In the genomic region with DNA sequence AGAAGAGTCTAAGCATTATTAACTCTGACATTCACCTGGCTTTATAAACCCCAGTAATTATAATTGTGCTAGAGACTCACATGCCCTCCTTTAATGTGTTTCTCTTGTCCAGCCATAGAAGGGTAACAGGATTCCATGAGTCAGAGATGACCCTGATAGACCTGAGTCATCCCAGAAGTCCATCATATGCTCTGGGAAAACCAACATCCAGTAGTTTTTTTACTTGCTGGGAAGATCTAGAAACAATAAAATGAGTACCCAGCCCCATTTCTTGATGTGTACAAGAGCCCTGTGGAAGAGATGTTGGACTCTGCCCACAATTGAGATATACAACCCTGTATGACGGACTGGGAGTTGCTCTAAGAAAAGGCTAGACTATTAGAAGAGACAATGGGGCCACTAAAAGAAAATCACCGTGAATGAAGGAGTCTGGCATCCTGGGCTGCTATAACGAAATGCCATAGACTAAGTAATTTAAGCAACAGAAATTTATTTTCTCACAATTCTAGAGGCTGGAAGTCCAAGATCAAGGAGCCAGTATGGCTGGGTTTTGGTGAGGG, we compare ENCODE assay signal across 15 cellular contexts. TPM values are rescaled to one million over a fixed set of nuclear protein-coding genes. Genes with fewer than 3 reads are reported as not detected.
A peak's percentile ranks its signal among the peaks of the same experiment; 100 is the strongest.
DNase-seq lines count a peak whose midpoint lies in the region; ATAC-seq and TF ChIP-seq lines count a peak whose summit lies in the region.
"Had no signal": no experiment of that assay in that cellular context is flagged by ENCODE, and none has a peak within 500 bp of the region (broad histone marks: within the 10 kb centered on the region; RNA-seq: fewer than 3 reads in every experiment).

No MANE protein-coding gene starts in this region.

- H3K14ac ChIP-seq in trophoblast cell (ENCODE audit: low read length), result no peak overlapping the region

- peaks cover 9% of the 10 kb centered on the region for H3F3A ChIP-seq in SK-N-SH (replicated peaks; ENCODE audit: insufficient read depth)

- no peak overlapping the region for H4K8ac ChIP-seq in trophoblast cell (ENCODE audit: low read depth, low read length)

- peak overlapping the region; percentile 53 for H2BK5ac ChIP-seq in trophoblast cell (ENCODE audit: low read depth, low read length, poor library complexity)

- H3K4me1 ChIP-seq in SK-N-SH (ENCODE audit: control insufficient read depth in 1 of 2, insufficient read depth in 2 of 2, low read depth in 1 of 2, low read length in 1 of 2) (peaks cover 4 to 9% of the 10 kb centered on the region in 2 experiments; a peak in 1 of 4 replicates), trophoblast cell (ENCODE audit: control insufficient read depth in 1 of 2, insufficient read depth in 2 of 2, low read length in 2 of 2) (peaks cover 20 to 28% of the 10 kb centered on the region in 2 experiments)

- ATAC-seq in GM18909 (IDR thresholded peaks at IDR 0.05; ENCODE audit: poor library complexity, unreplicated experiment), result no peak
- no peak for ATAC-seq in GM19455 (IDR thresholded peaks at IDR 0.05; ENCODE audit: unreplicated experiment)
- ATAC-seq in GM19397 (IDR thresholded peaks at IDR 0.05; ENCODE audit: unreplicated experiment), result no peak
- ATAC-seq: activated T-cell treated with anti-CD3 and anti-CD28 coated beads, Interleukin-2, amount 50 U/mL, for 72 hours had no signal

- H3K36me3 ChIP-seq in SK-N-SH (replicated peaks in 1 of 2; ENCODE audit: control insufficient read depth in 1 of 2, insufficient read depth in 2 of 2, low read length in 1 of 2) (no peaks in the 10 kb centered on the region), trophoblast cell (ENCODE audit: control insufficient read depth in 1 of 2, insufficient read depth in 2 of 2, low read length in 2 of 2) (no peaks in the 10 kb centered on the region)
- H3K36me3 ChIP-seq: WERI-Rb-1 had no signal

- H3K4me2 ChIP-seq in SK-N-SH, result peak overlapping the region; percentile 30; the same call in 1 of the 2 replicates
- no peak overlapping the region for H3K4me2 ChIP-seq in trophoblast cell (ENCODE audit: low read length)

- CTCF ChIA-PET in SK-N-SH (lab: Yijun Ruan, JAX), result interaction anchor here (0.7 to 2.1 kb wide), 4 partner anchors 10 to 163 kb away, joined by 3 to 12 read pairs (median 4); no protein-coding TSS in a partner anchor

- WGBS in SK-N-SH (ENCODE audit: low lambda C conversion rate), result 54% methylated on average over 3 of the region's 3 CpGs
- no CpG with 5 or more reads among the region's 3 CpGs for WGBS in trophoblast cell (ENCODE audit: extremely low coverage, insufficient coverage, insufficient read length)

- peak; percentile 13 to 46; a peak in 1 of 4 replicates for TF ChIP-seq EP300 in SK-N-SH (IDR thresholded peaks at IDR 0.05; ENCODE audit: borderline replicate concordance in 1 of 2, low read depth in 1 of 2, low read length in 1 of 2)

- H3K4ac ChIP-seq in trophoblast cell (ENCODE audit: low read depth, low read length), result no peak overlapping the region

- POLR2A ChIA-PET in SK-N-SH (lab: Yijun Ruan, JAX), result no interaction called here

- peaks cover 8% of the 10 kb centered on the region for H3K79me1 ChIP-seq in trophoblast cell (ENCODE audit: low read length)

- H3K18ac ChIP-seq in trophoblast cell (ENCODE audit: low read length), result no peak overlapping the region

- H2BK120ac ChIP-seq in trophoblast cell (ENCODE audit: insufficient read depth, low read length, poor library complexity), result peak overlapping the region; percentile 62

- H3K9me2 ChIP-seq in SK-N-SH, result no peaks in the 10 kb centered on the region

- H3K27me3 ChIP-seq in SK-N-SH (ENCODE audit: insufficient read depth), result no peaks in the 10 kb centered on the region
- H3K27me3 ChIP-seq in trophoblast cell (ENCODE audit: insufficient read depth, low read length), result no peaks in the 10 kb centered on the region

- peak overlapping the region in 1 of 2 experiments; percentile 84; a peak in 2 of 4 replicates for H3K27ac ChIP-seq in SK-N-SH (ENCODE audit: low read depth in 2 of 2, low read length in 1 of 2)
- H3K27ac ChIP-seq in trophoblast cell (ENCODE audit: low read depth, low read length), result peak overlapping the region; percentile 57
- H3K27ac ChIP-seq: WERI-Rb-1 had no signal

- H4K20me1 ChIP-seq in SK-N-SH (ENCODE audit: insufficient read depth), result no peaks in the 10 kb centered on the region

- no peak overlapping the region for H4K91ac ChIP-seq in trophoblast cell (ENCODE audit: low read depth, low read length)

- no peak overlapping the region for H3K23ac ChIP-seq in trophoblast cell (ENCODE audit: low read length)

- no peak overlapping the region for H3K9ac ChIP-seq in SK-N-SH
- no peak overlapping the region for H3K9ac ChIP-seq in trophoblast cell (ENCODE audit: low read length)

- H3K79me2 ChIP-seq in SK-N-SH (ENCODE audit: insufficient read depth) (no peaks in the 10 kb centered on the region), trophoblast cell (ENCODE audit: control insufficient read depth, insufficient read depth, low read length, poor library complexity) (no peaks in the 10 kb centered on the region)

- no peak for TF ChIP-seq CTCF in SK-N-SH (IDR thresholded peaks at IDR 0.05)
- no peak for TF ChIP-seq CTCF in fibroblast of mammary gland (conservative IDR thresholded peaks at IDR 0.05; ENCODE audit: control insufficient read depth, insufficient read depth, low read depth, low read length)

- no peak overlapping the region for H4K12ac ChIP-seq in trophoblast cell (ENCODE audit: low read depth, low read length)

- no peak overlapping the region for H3K4me3 ChIP-seq in SK-N-SH (ENCODE audit: low read depth in 2 of 2, low read length in 1 of 2)
- H3K4me3 ChIP-seq in fibroblast of mammary gland (ENCODE audit: control insufficient read depth, low read depth, low read length), result no peak overlapping the region
- no peak overlapping the region for H3K4me3 ChIP-seq in trophoblast cell (ENCODE audit: low read depth, low read length)

- DNase-seq in Daoy (ENCODE audit: low read depth), result peak; percentile 61
- DNase-seq in SK-N-SH, result no peak
- DNase-seq in fibroblast of mammary gland (ENCODE audit: low read depth), result peak; percentile 93
- peak in 1 of 2 donors; percentile 57 for DNase-seq in trophoblast cell
- no peak for DNase-seq in activated CD4-positive, CD25-positive, alpha-beta regulatory T cell (lab: John Stamatoyannopoulos, UW)
- DNase-seq: activated T-cell treated with anti-CD3 and anti-CD28 coated beads, Interleukin-2, amount 50 U/mL, for 72 hours; COR-L47; cortex of kidney; MM.1S; NK-92 treated with Interleukin-12 subunit alpha and Interleukin-12 subunit beta, amount 100 ng/mL, for 24 hours; posterior cingulate gyrus; WERI-Rb-1 had no signal

- H2AFZ ChIP-seq in SK-N-SH (ENCODE audit: low read depth), result no peak overlapping the region
- H2AFZ ChIP-seq in trophoblast cell (ENCODE audit: insufficient read depth, low read length, poor library complexity), result no peak overlapping the region

- H3K9me3 ChIP-seq in SK-N-SH (no peaks in the 10 kb centered on the region), trophoblast cell (ENCODE audit: insufficient read depth, low read depth, low read length) (no peaks in the 10 kb centered on the region)

- peak overlapping the region; percentile 38 for H2AK5ac ChIP-seq in trophoblast cell (ENCODE audit: low read length)

- TF ChIP-seq RAD21 in SK-N-SH (IDR thresholded peaks at IDR 0.05; ENCODE audit: low read length), result no peak

- peak overlapping the region; percentile 82 for H2BK12ac ChIP-seq in trophoblast cell (ENCODE audit: low read length)

TF ChIP-seq in SK-N-SH, 30 proteins besides CTCF, POLR2A, EP300 and RAD21 (continues in another document):
- TF ChIP-seq RXRA (IDR thresholded peaks at IDR 0.05; ENCODE audit: borderline replicate concordance, low read depth) (peak; percentile 82), POLR2AphosphoS5 (IDR thresholded peaks at IDR 0.05; ENCODE audit: low read depth, low read length) (peak; percentile 85; the same call in 1 of the 2 replicates), NFIC (IDR thresholded peaks at IDR 0.05; ENCODE audit: borderline replicate concordance) (peak; percentile 50; the same call in 1 of the 2 replicates), TCF12 (IDR thresholded peaks at IDR 0.05) (peak; percentile 90), YY1 (IDR thresholded peaks at IDR 0.05; ENCODE audit: low read depth) (no peak)
- TF ChIP-seq, protein P1, sequence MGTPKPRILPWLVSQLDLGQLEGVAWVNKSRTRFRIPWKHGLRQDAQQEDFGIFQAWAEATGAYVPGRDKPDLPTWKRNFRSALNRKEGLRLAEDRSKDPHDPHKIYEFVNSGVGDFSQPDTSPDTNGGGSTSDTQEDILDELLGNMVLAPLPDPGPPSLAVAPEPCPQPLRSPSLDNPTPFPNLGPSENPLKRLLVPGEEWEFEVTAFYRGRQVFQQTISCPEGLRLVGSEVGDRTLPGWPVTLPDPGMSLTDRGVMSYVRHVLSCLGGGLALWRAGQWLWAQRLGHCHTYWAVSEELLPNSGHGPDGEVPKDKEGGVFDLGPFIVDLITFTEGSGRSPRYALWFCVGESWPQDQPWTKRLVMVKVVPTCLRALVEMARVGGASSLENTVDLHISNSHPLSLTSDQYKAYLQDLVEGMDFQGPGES (IDR thresholded peaks at IDR 0.05; ENCODE audit: low read depth, low read length), result no peak
- TF ChIP-seq, protein P2, sequence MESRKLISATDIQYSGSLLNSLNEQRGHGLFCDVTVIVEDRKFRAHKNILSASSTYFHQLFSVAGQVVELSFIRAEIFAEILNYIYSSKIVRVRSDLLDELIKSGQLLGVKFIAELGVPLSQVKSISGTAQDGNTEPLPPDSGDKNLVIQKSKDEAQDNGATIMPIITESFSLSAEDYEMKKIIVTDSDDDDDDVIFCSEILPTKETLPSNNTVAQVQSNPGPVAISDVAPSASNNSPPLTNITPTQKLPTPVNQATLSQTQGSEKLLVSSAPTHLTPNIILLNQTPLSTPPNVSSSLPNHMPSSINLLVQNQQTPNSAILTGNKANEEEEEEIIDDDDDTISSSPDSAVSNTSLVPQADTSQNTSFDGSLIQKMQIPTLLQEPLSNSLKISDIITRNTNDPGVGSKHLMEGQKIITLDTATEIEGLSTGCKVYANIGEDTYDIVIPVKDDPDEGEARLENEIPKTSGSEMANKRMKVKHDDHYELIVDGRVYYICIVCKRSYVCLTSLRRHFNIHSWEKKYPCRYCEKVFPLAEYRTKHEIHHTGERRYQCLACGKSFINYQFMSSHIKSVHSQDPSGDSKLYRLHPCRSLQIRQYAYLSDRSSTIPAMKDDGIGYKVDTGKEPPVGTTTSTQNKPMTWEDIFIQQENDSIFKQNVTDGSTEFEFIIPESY (IDR thresholded peaks at IDR 0.05; ENCODE audit: borderline replicate concordance, low read depth), result 0 out of 2 replicates have a peak, but pooled peaks have one; percentile 30

RNA-seq across cellular contexts. Expression of a gene that starts 22.3 kb away (rescaled TPM):
- total RNA-seq in Daoy (2014; rRNA removed; shearing (Covaris generic)), result 65.4 and 67.9 TPM in 2 replicates
- polyA plus RNA-seq in SK-N-SH (2012; rRNA removed), result 27.1 and 34.2 TPM in 2 replicates
- 39.1 and 41.2 TPM in 2 replicates for polyA plus RNA-seq in SK-N-SH (2012; cell fraction: cytosol; rRNA removed)
- 19.1 and 30.7 TPM in 2 replicates for polyA plus RNA-seq in SK-N-SH (2012; cell fraction: nucleus; rRNA removed)
- 25.9 and 28.3 TPM in 2 replicates for polyA plus RNA-seq in trophoblast cell (2013)

RNA-seq across cellular contexts. Expression of a gene that starts 56.9 kb away (rescaled TPM):
- total RNA-seq in Daoy (2014; rRNA removed; shearing (Covaris generic)), result 24.5 TPM in 2 replicates
- 32.3 and 39.5 TPM in 2 replicates for polyA plus RNA-seq in SK-N-SH (2012; rRNA removed)
- polyA plus RNA-seq in SK-N-SH (2012; cell fraction: cytosol; rRNA removed), result 29.8 and 30.6 TPM in 2 replicates
- polyA plus RNA-seq in SK-N-SH (2012; cell fraction: nucleus; rRNA removed), result 105 and 136 TPM in 2 replicates
- 193 and 197 TPM in 2 replicates for polyA plus RNA-seq in trophoblast cell (2013)

Comparison
In these comparisons a context has a peak if more than half of its experiments do, and no peak if none do; other contexts are left out.
1. DNase-seq: peak in Daoy (single experiment) and fibroblast of mammary gland (single experiment); none in SK-N-SH (single experiment) and activated CD4-positive, CD25-positive, alpha-beta regulatory T cell (0 of 4).